In the genomic region with DNA sequence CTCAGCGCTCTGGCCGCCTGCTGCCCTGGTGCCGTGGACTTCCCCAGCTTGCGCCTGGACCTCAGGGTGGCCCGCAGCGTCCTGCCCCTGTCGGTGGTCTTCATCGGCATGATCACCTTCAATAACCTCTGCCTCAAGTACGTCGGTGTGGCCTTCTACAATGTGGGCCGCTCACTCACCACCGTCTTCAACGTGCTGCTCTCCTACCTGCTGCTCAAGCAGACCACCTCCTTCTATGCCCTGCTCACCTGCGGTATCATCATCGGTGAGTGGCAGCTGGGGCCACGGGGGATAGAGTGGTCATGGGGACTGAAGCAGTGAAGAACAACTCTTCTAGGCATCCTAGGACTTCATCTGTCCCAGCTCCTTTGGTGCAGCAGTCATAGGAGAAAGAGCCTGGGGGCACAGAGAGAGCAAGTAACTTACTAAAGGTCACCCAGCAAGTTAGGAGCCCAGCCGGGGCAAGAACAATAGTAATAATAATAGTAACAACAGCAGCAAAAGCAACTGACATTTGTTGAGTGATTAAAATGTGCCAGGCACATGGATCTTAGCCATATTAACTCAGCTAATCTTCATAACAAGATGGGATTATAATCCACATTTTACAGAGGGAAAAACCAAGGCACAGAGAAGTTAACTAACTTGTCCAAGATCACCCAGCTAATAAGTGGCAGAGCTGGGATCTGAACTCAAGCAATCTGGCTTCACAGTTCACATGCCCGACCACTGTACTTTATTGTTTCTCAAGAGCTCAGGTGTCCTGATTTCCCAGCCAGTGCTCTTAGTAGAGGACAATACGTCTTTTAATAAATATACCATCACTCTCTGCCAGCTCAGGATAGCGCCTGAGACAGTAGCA, we compare ENCODE assay signal across 9 cellular contexts. TPM values are rescaled to one million over a fixed set of nuclear protein-coding genes. Genes with fewer than 3 reads are reported as not detected.
DNase-seq lines count a peak whose midpoint lies in the region; ATAC-seq and TF ChIP-seq lines count a peak whose summit lies in the region.
"Had no signal": no experiment of that assay in that cellular context is flagged by ENCODE, and none has a peak within 500 bp of the region (broad histone marks: within the 10 kb centered on the region; RNA-seq: fewer than 3 reads in every experiment).

No MANE protein-coding gene starts in this region.

- H3K4me3 ChIP-seq in adipocyte (ENCODE audit: low read length), result peak overlapping the region; percentile 97
- peak overlapping the region; percentile 70 to 88 for H3K4me3 ChIP-seq in left lung
- H3K4me3 ChIP-seq in tibial artery, result peak overlapping the region; percentile 84 to 91

- H3K9ac ChIP-seq in adipocyte (ENCODE audit: low read length), result peak overlapping the region; percentile 96

- H3K27ac ChIP-seq in left lung, result no peak overlapping the region
- peak overlapping the region in 1 of 2 donors; percentile 94 for H3K27ac ChIP-seq in tibial artery

- H3K36me3 ChIP-seq in adipocyte (ENCODE audit: control insufficient read depth, insufficient read depth, low read length, severe bottlenecking) (peaks cover 15% of the 10 kb centered on the region), left lung (peaks cover 0 to 35% of the 10 kb centered on the region in 2 donors), tibial artery (peaks cover 5 to 36% (median 23%) of the 10 kb centered on the region in 3 donors)

- DNase-seq in activated T-cell treated with anti-CD3 and anti-CD28 coated beads, Interleukin-2, amount 50 U/mL, for 24 hours, result no peak
- no peak for DNase-seq in activated T-cell treated with anti-CD3 and anti-CD28 coated beads for 4 hours
- no peak for DNase-seq in adipocyte (ENCODE audit: low read depth)
- no peak for DNase-seq in left lung
- DNase-seq in tibial artery, result peak in 1 of 2 donors; percentile 61
- DNase-seq in posterior vena cava (ENCODE audit: low spot score), result no peak
- DNase-seq: activated CD4-positive, CD25-positive, alpha-beta regulatory T cell treated with anti-CD3 and anti-CD28 coated beads, Interleukin-2, amount 50 U/mL, for 72 hours had no signal

- no peaks in the 10 kb centered on the region for H3K27me3 ChIP-seq in adipocyte (replicated peaks; ENCODE audit: control insufficient read depth, insufficient read depth, low read length)
- H3K27me3 ChIP-seq in left lung, result peaks cover 0 to 3% of the 10 kb centered on the region in 2 donors
- H3K27me3 ChIP-seq in tibial artery, result no peaks in the 10 kb centered on the region

- no peak for ATAC-seq in left lung
- ATAC-seq in HG03432 (IDR thresholded peaks at IDR 0.05; ENCODE audit: unreplicated experiment), result no peak
- ATAC-seq in GM19351 (IDR thresholded peaks at IDR 0.05; ENCODE audit: unreplicated experiment), result no peak

- no peaks in the 10 kb centered on the region for H3K9me3 Mint-ChIP-seq in activated T-cell treated with anti-CD3 and anti-CD28 coated beads, Interleukin-2, amount 50 U/mL, for 24 hours

- H3K4me1 ChIP-seq in adipocyte (ENCODE audit: control insufficient read depth, insufficient read depth, low read length) (peaks cover 37% of the 10 kb centered on the region), left lung (peaks cover 28 to 58% of the 10 kb centered on the region in 2 donors), tibial artery (peaks cover 0 to 55% (median 31%) of the 10 kb centered on the region in 4 donors)

- H3K36me3 Mint-ChIP-seq in activated T-cell treated with anti-CD3 and anti-CD28 coated beads, Interleukin-2, amount 50 U/mL, for 24 hours (ENCODE audit: low read depth), result peaks cover 44% of the 10 kb centered on the region

- peak overlapping the region; percentile 88 for H3K27ac Mint-ChIP-seq in activated T-cell treated with anti-CD3 and anti-CD28 coated beads, Interleukin-2, amount 50 U/mL, for 24 hours

- TF ChIP-seq CTCF in left lung (IDR thresholded peaks at IDR 0.05), result no peak
- no peak for TF ChIP-seq CTCF in tibial artery (IDR thresholded peaks at IDR 0.05)

- peak overlapping the region; percentile 89 for H3K4me3 Mint-ChIP-seq in activated T-cell treated with anti-CD3 and anti-CD28 coated beads, Interleukin-2, amount 50 U/mL, for 24 hours

- H3K9me3 ChIP-seq in adipocyte (ENCODE audit: control insufficient read depth, low read length) (no peaks in the 10 kb centered on the region), left lung (no peaks in the 10 kb centered on the region), tibial artery (no peaks in the 10 kb centered on the region)

- intact Hi-C loops in left lung (cut with DNase I) (no loop called here), tibial artery (cut with DNase I; ENCODE audit: low total_unique reads) (no loop called here), posterior vena cava (cut with DNase I) (loop anchor here in 1 of 2 donors (5.0 kb wide), 1 partner anchor 96 kb away; no protein-coding TSS in a partner anchor)

- H3K4me1 Mint-ChIP-seq in activated T-cell treated with anti-CD3 and anti-CD28 coated beads, Interleukin-2, amount 50 U/mL, for 24 hours (ENCODE audit: low read depth), result peaks cover 47% of the 10 kb centered on the region

- H3K27me3 Mint-ChIP-seq in activated T-cell treated with anti-CD3 and anti-CD28 coated beads, Interleukin-2, amount 50 U/mL, for 24 hours, result no peaks in the 10 kb centered on the region

RNA-seq across cellular contexts. Expression of gene SLC35C1, which starts 1.4 kb away (rescaled TPM):
- total RNA-seq in left lung (10 to 100 TPM; 25.5 to 30.7 TPM), posterior vena cava (10 to 100 TPM; 13.4 to 13.6 TPM)

RNA-seq across cellular contexts. Expression of gene CRY2, which starts 41.0 kb away (rescaled TPM):
- total RNA-seq in left lung (10 to 100 TPM; 32.7 to 42.3 TPM), posterior vena cava (10 to 100 TPM; 32.2 to 49.5 TPM)
